In genomic region chr11:116895053-116895757, GRCh38 we compare ENCODE assay signal across 9 cellular contexts. TPM values are rescaled to one million over a fixed set of nuclear protein-coding genes. Genes with fewer than 3 reads are reported as not detected.
DNase-seq lines count a peak whose midpoint lies in the region; FAIRE-seq and TF ChIP-seq lines count a peak whose summit lies in the region.
"Had no signal": no experiment of that assay in that cellular context is flagged by ENCODE, and none has a peak within 500 bp of the region (broad histone marks: within the 10 kb centered on the region; RNA-seq: fewer than 3 reads in every experiment).

No MANE protein-coding gene starts in this region.

- H3K36me3 Mint-ChIP-seq in MCF 10A (ENCODE audit: insufficient read depth, unreplicated experiment) = peaks cover 42% of the 10 kb centered on the region

- H3K36me3 ChIP-seq in breast epithelium (no peaks in the 10 kb centered on the region), kidney (ENCODE audit: control insufficient read depth in 1 of 2, insufficient read depth in 2 of 2, low read length in 2 of 2) (peaks cover 18 to 26% of the 10 kb centered on the region in 2 donors), uterus (no peaks in the 10 kb centered on the region)

- DNase-seq in MCF 10A (ENCODE audit: unreplicated experiment) (no peak), breast epithelium (ENCODE audit: low spot score in 2 of 2) (no peak), astrocyte of the spinal cord (ENCODE audit: low read depth, low spot score) (no peak), kidney (no peak), uterus (peak in 1 of 2 donors; percentile 21), NCI-H1105 treated with DMSO at 0.1 percent for 48 hours (lab: John Stamatoyannopoulos, UW) (no peak), putamen (ENCODE audit: low spot score) (no peak)
- no peak for DNase-seq in stimulated activated CD4-positive, alpha-beta T cell treated with anti-CD3 and anti-CD28 coated beads, Interleukin-4, amount 100 ng/mL, for 4 hours

- no TSS peak for BruUV-seq in MCF 10A (replicated peaks; lab: Mats Ljungman, UMichigan)

- POLR2A ChIA-PET in MCF 10A (lab: Yijun Ruan, JAX) = no interaction called here

- H3K4me1 ChIP-seq in breast epithelium = no peaks in the 10 kb centered on the region
- H3K4me1 ChIP-seq in kidney (ENCODE audit: control insufficient read depth in 1 of 2, insufficient read depth in 1 of 2, low read depth in 1 of 2, low read length in 2 of 2) = no peaks in the 10 kb centered on the region
- H3K4me1 ChIP-seq in uterus = no peaks in the 10 kb centered on the region

- no peaks in the 10 kb centered on the region for H3K9me3 ChIP-seq in breast epithelium
- no peaks in the 10 kb centered on the region for H3K9me3 ChIP-seq in kidney (ENCODE audit: control insufficient read depth in 1 of 2, low read length in 2 of 2)
- H3K9me3 ChIP-seq in uterus = no peaks in the 10 kb centered on the region

- no peak overlapping the region for H3K4me3 ChIP-seq in breast epithelium
- no peak overlapping the region for H3K4me3 ChIP-seq in astrocyte of the spinal cord (ENCODE audit: low read depth, low read length)
- no peak overlapping the region for H3K4me3 ChIP-seq in kidney (ENCODE audit: low read length in 2 of 2)
- no peak overlapping the region for H3K4me3 ChIP-seq in uterus

- H3K4me1 Mint-ChIP-seq in MCF 10A (ENCODE audit: insufficient read depth, unreplicated experiment) = no peaks in the 10 kb centered on the region

- intact Hi-C loops in MCF 10A (cut with micrococcal nuclease) = no loop called here
- intact Hi-C loops in breast epithelium (cut with DNase I; ENCODE audit: low total_unique reads) = no loop called here
- intact Hi-C loops in kidney (cut with DNase I) = no loop called here
- intact Hi-C loops in uterus (cut with DNase I; ENCODE audit: low total_unique reads) = no loop called here

- TF ChIP-seq CTCF in MCF 10A (IDR thresholded peaks at IDR 0.05; ENCODE audit: unreplicated experiment) = peak; percentile 11
- TF ChIP-seq CTCF in breast epithelium (IDR thresholded peaks at IDR 0.05) = no peak
- TF ChIP-seq CTCF in astrocyte of the spinal cord (IDR thresholded peaks at IDR 0.05; ENCODE audit: low read depth, low read length) = peak; percentile 60
- TF ChIP-seq CTCF in kidney (IDR thresholded peaks at IDR 0.05; ENCODE audit: borderline replicate concordance, extremely low read depth, insufficient read depth) = peak; percentile 31
- peak; percentile 13 to 46 (median 21) for TF ChIP-seq CTCF in uterus (IDR thresholded peaks at IDR 0.05)

- H3K9me3 Mint-ChIP-seq in MCF 10A (ENCODE audit: unreplicated experiment) = peaks cover 8% of the 10 kb centered on the region

- H3K4me3 Mint-ChIP-seq in MCF 10A (ENCODE audit: unreplicated experiment) = no peak overlapping the region

- CTCF ChIA-PET in MCF 10A (lab: Yijun Ruan, JAX) = interaction anchor here (0.6 to 0.9 kb wide), 3 partner anchors 35 to 200 kb away, joined by 3 read pairs; no protein-coding TSS in a partner anchor

- TF ChIP-seq POLR2A in breast epithelium (IDR thresholded peaks at IDR 0.05) (no peak), uterus (IDR thresholded peaks at IDR 0.05) (no peak)

- in situ Hi-C loops in astrocyte of the spinal cord (cut with HindIII; ENCODE audit: low sequenced_read_pairs) = no loop called here

- FAIRE-seq in kidney (lab: Jason Lieb, UNC) = no peak

- no peaks in the 10 kb centered on the region for H3K27me3 ChIP-seq in breast epithelium
- H3K27me3 ChIP-seq in uterus = no peaks in the 10 kb centered on the region

- no peaks in the 10 kb centered on the region for H3K27me3 Mint-ChIP-seq in MCF 10A (ENCODE audit: insufficient read depth, unreplicated experiment)

- H3K9ac ChIP-seq in kidney (ENCODE audit: low read length in 2 of 2) = no peak overlapping the region

- no peak overlapping the region for H3K27ac ChIP-seq in breast epithelium
- H3K27ac ChIP-seq in kidney (ENCODE audit: low read depth in 2 of 2, low read length in 2 of 2) = no peak overlapping the region
- no peak overlapping the region for H3K27ac ChIP-seq in uterus

- H3K27ac Mint-ChIP-seq in MCF 10A (ENCODE audit: low read depth, unreplicated experiment) = no peak overlapping the region

RNA-seq across cellular contexts. Expression of gene APOA1, which starts 57.8 kb away (rescaled TPM):
- total RNA-seq in MCF 10A (2022) = not detected in 2 replicates
- 1 to 10 TPM in 1 of 3 donors, under 1 TPM in 2; 0.33 to 1.5 (median 0.48) TPM for total RNA-seq in breast epithelium
- total RNA-seq in kidney = not detected
- polyA plus RNA-seq in kidney (ENCODE audit: insufficient read depth, low read depth, low replicate concordance) = 2.0 TPM
- 1 to 10 TPM in 2 of 4 donors, not detected in 2; 2.2 to 3.5 TPM for total RNA-seq in uterus
- total RNA-seq: fibroblast of lung had no signal

Comparison
In these comparisons a context has a peak if more than half of its experiments do, and no peak if none do; other contexts are left out.
1. CTCF ChIP-seq: peak in MCF 10A (single experiment), astrocyte of the spinal cord (single experiment), kidney (single experiment) and uterus (4 of 4); none in breast epithelium (0 of 3).